ENCODE assay signal across 8 cellular contexts in genomic region chr6:162727347-162728176, GRCh38. TPM values are rescaled to one million over a fixed set of nuclear protein-coding genes. Genes with fewer than 3 reads are reported as not detected.
A peak's percentile ranks its signal among the peaks of the same experiment; 100 is the strongest.
DNase-seq lines count a peak whose midpoint lies in the region; ATAC-seq and TF ChIP-seq lines count a peak whose summit lies in the region.

PACRG (plus strand) TSS chr6:162727974.
PRKN (minus strand) TSS chr6:162727766.

- no peaks in the 10 kb centered on the region for H3K36me3 ChIP-seq in RWPE2 (ENCODE audit: low read depth)

- TF ChIP-seq CTCF in RWPE2 (IDR thresholded peaks at IDR 0.05; ENCODE audit: poor library complexity, severe bottlenecking) (no peak), fibroblast of the aortic adventitia (IDR thresholded peaks at IDR 0.05; ENCODE audit: insufficient read depth, low read length) (no peak), natural killer cell (IDR thresholded peaks at IDR 0.05) (no peak)

- peak within 1 kb of the TSS; percentile 87 to 89 for H3K27ac Mint-ChIP-seq in natural killer cell
- H3K27ac Mint-ChIP-seq in stimulated activated naive B cell treated with anti-CD40 and anti-IgM and Interleukin-4, amounts not matched to agents 10 μg/mL and 1 μg/mL and 100 μg/mL, for 72 hours = peak within 1 kb of the TSS; percentile 94

- intact Hi-C loops in natural killer cell (cut with micrococcal nuclease) = loop anchor here (10.0 kb wide), 1 partner anchor 687 kb away; the partner anchor contains the start of gene QKI

- H3K36me3 Mint-ChIP-seq in natural killer cell = no peaks in the 10 kb centered on the region
- H3K36me3 Mint-ChIP-seq in stimulated activated naive B cell treated with anti-CD40 and anti-IgM and Interleukin-4, amounts not matched to agents 10 μg/mL and 1 μg/mL and 100 μg/mL, for 72 hours = no peaks in the 10 kb centered on the region

- H3K4me3 Mint-ChIP-seq in natural killer cell = peak within 1 kb of the TSS; percentile 83
- peak within 1 kb of the TSS; percentile 95 for H3K4me3 Mint-ChIP-seq in stimulated activated naive B cell treated with anti-CD40 and anti-IgM and Interleukin-4, amounts not matched to agents 10 μg/mL and 1 μg/mL and 100 μg/mL, for 72 hours

- no peak within 1 kb of the TSS for H3K27ac ChIP-seq in RWPE2 (ENCODE audit: poor library complexity, severe bottlenecking)

- no peaks in the 10 kb centered on the region for H3K9me3 ChIP-seq in RWPE2 (ENCODE audit: severe bottlenecking)

- no peaks in the 10 kb centered on the region for H3K27me3 ChIP-seq in RWPE2 (ENCODE audit: insufficient read depth, poor library complexity, severe bottlenecking)

- H3K4me3 ChIP-seq in Jurkat, Clone E6-1 (ENCODE audit: low read length) = peak within 1 kb of the TSS; percentile 65
- peak within 1 kb of the TSS; percentile 58 for H3K4me3 ChIP-seq in RWPE2 (ENCODE audit: severe bottlenecking)
- peak within 1 kb of the TSS; percentile 88 for H3K4me3 ChIP-seq in fibroblast of the aortic adventitia (ENCODE audit: low read depth, low read length)

- peaks cover 14 to 15% of the 10 kb centered on the region in 2 donors for H3K4me1 Mint-ChIP-seq in natural killer cell
- H3K4me1 Mint-ChIP-seq in stimulated activated naive B cell treated with anti-CD40 and anti-IgM and Interleukin-4, amounts not matched to agents 10 μg/mL and 1 μg/mL and 100 μg/mL, for 72 hours = peaks cover 3 to 12% of the 10 kb centered on the region in 2 donors

- H3K9me3 Mint-ChIP-seq in natural killer cell = no peaks in the 10 kb centered on the region
- peaks cover 0 to 3% of the 10 kb centered on the region in 2 donors for H3K9me3 Mint-ChIP-seq in stimulated activated naive B cell treated with anti-CD40 and anti-IgM and Interleukin-4, amounts not matched to agents 10 μg/mL and 1 μg/mL and 100 μg/mL, for 72 hours

- no peaks in the 10 kb centered on the region for H3K4me1 ChIP-seq in RWPE2 (ENCODE audit: insufficient read depth, poor library complexity, severe bottlenecking)

- H3K27me3 Mint-ChIP-seq in natural killer cell (ENCODE audit: low read depth in 2 of 2) = no peaks in the 10 kb centered on the region
- peaks cover 0 to 5% of the 10 kb centered on the region in 2 donors for H3K27me3 Mint-ChIP-seq in stimulated activated naive B cell treated with anti-CD40 and anti-IgM and Interleukin-4, amounts not matched to agents 10 μg/mL and 1 μg/mL and 100 μg/mL, for 72 hours

- peak; percentile 79 for DNase-seq in DMS114 treated with DMSO at 0.1 percent for 48 hours (lab: John Stamatoyannopoulos, UW; ENCODE audit: unreplicated experiment)
- peak; percentile 92 for DNase-seq in Jurkat, Clone E6-1 (ENCODE audit: low read depth, low spot score)
- peak; percentile 98 for DNase-seq in RWPE2 (ENCODE audit: low spot score)
- peak; percentile 98 for DNase-seq in activated effector memory CD4-positive, alpha-beta T cell treated with anti-CD3 and anti-CD28 coated beads, Interleukin-2, amount 50 U/mL, for 16 hours
- DNase-seq in fibroblast of the aortic adventitia (ENCODE audit: low read depth) = peak; percentile 92
- peak; percentile 96 for DNase-seq in natural killer cell
- DNase-seq in stimulated activated naive B cell treated with anti-CD40 and anti-IgM and Interleukin-4, amounts not matched to agents 10 μg/mL and 1 μg/mL and 100 μg/mL, for 72 hours = peak; percentile 96

- ATAC-seq in GM21717 (IDR thresholded peaks at IDR 0.05; ENCODE audit: unreplicated experiment) (peak; percentile 98), RWPE2 (ENCODE audit: low read depth) (peak; percentile 96), natural killer cell (peak; percentile 91 to 97 (median 93))
- ATAC-seq in stimulated activated naive B cell treated with anti-CD40 and anti-IgM and Interleukin-4, amounts not matched to agents 10 μg/mL and 1 μg/mL and 100 μg/mL, for 72 hours (replicated peaks) = peak; percentile 94 to 96

RNA-seq across cellular contexts. Expression of gene PACRG, which starts in this region (rescaled TPM):
- not detected for polyA plus RNA-seq in Jurkat, Clone E6-1 (2012; ENCODE audit: insufficient read depth, insufficient read length)
- 0.63 and 2.9 TPM in 2 replicates for total RNA-seq in fibroblast of the aortic adventitia (ENCODE audit: low replicate concordance)
- under 1 TPM in 1 of 3 donors, not detected in 2; 0.52 TPM for total RNA-seq in natural killer cell

RNA-seq across cellular contexts. Expression of gene PRKN, which starts in this region (rescaled TPM):
- polyA plus RNA-seq in Jurkat, Clone E6-1 (2012; ENCODE audit: insufficient read depth, insufficient read length) = not detected
- total RNA-seq in fibroblast of the aortic adventitia (ENCODE audit: low replicate concordance) (2.0 and 4.0 TPM in 2 replicates), natural killer cell (1 to 10 TPM; 1.4 to 1.9 (median 1.9) TPM)
